10 cellular contexts compared by ENCODE assay signal in the genomic region with DNA sequence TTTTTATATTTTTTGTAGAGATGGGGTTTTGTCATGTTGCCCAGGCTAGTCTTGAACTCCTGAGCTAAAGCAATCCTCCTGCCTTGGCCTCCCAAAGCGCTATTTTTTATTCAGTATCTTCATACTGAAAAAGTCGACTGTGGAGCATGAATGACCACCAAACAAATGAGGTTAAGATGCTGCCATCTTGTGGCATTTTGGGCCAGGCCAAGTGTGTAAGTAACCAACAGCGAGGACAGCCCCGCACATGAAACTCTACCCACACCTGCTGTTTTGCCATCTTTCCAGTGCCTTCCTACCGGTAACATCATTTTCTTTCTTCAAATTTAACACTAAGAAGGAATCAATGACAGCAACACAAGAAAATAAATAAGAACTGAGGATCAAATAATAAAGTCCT. TPM values are rescaled to one million over a fixed set of nuclear protein-coding genes. Genes with fewer than 3 reads are reported as not detected.
DNase-seq lines count a peak whose midpoint lies in the region; ATAC-seq and TF ChIP-seq lines count a peak whose summit lies in the region.
"Had no signal": no experiment of that assay in that cellular context is flagged by ENCODE, and none has a peak within 500 bp of the region (broad histone marks: within the 10 kb centered on the region; RNA-seq: fewer than 3 reads in every experiment).

No MANE protein-coding gene starts in this region.

- CTCF ChIA-PET in activated CD4-positive, alpha-beta T cell treated with anti-CD3 and anti-CD28 coated beads, Interleukin-2, amount 10 ng/mL, durations not matched to agents 7 days and 5 days (lab: Charles Lee) = no interaction called here

- POLR2A ChIA-PET in activated CD4-positive, alpha-beta T cell treated with anti-CD3 and anti-CD28 coated beads, Interleukin-2, amount 10 ng/mL, durations not matched to agents 7 days and 5 days (lab: Charles Lee) = no interaction called here

- H3K4me1 ChIP-seq in suprapubic skin (no peaks in the 10 kb centered on the region), testis (no peaks in the 10 kb centered on the region)

- no peaks in the 10 kb centered on the region for H3K27me3 Mint-ChIP-seq in activated CD4-positive, alpha-beta T cell treated with anti-CD3 and anti-CD28 coated beads, Interleukin-2, amount 10 ng/mL, durations not matched to agents 7 days and 5 days

- H3K9me3 ChIP-seq in suprapubic skin = no peaks in the 10 kb centered on the region
- no peaks in the 10 kb centered on the region for H3K9me3 ChIP-seq in testis

- in situ Hi-C loops in G401 (cut with HindIII; ENCODE audit: low sequenced_read_pairs) = no loop called here

- intact Hi-C loops in testis (cut with DNase I; ENCODE audit: low total_unique reads) = no loop called here

- 83% methylated on average over 5 of the region's 5 CpGs for WGBS in suprapubic skin
- 70 to 93% methylated on average over 5 of the region's 5 CpGs for WGBS in testis, 2 donors

- ATAC-seq in left lobe of liver = peak; percentile 53
- ATAC-seq in GM21390 (IDR thresholded peaks at IDR 0.05; ENCODE audit: unreplicated experiment) = no peak

- no peak overlapping the region for H3K27ac Mint-ChIP-seq in activated CD4-positive, alpha-beta T cell treated with anti-CD3 and anti-CD28 coated beads, Interleukin-2, amount 10 ng/mL, durations not matched to agents 7 days and 5 days

- H3K9me3 Mint-ChIP-seq in activated CD4-positive, alpha-beta T cell treated with anti-CD3 and anti-CD28 coated beads, Interleukin-2, amount 10 ng/mL, durations not matched to agents 7 days and 5 days = peaks cover 3% of the 10 kb centered on the region

- no peak for TF ChIP-seq POLR2A in suprapubic skin (IDR thresholded peaks at IDR 0.05)
- TF ChIP-seq POLR2A in testis (IDR thresholded peaks at IDR 0.05) = no peak

- H3K4me3 Mint-ChIP-seq in activated CD4-positive, alpha-beta T cell treated with anti-CD3 and anti-CD28 coated beads, Interleukin-2, amount 10 ng/mL, durations not matched to agents 7 days and 5 days = no peak overlapping the region

- no peaks in the 10 kb centered on the region for H3K4me1 Mint-ChIP-seq in activated CD4-positive, alpha-beta T cell treated with anti-CD3 and anti-CD28 coated beads, Interleukin-2, amount 10 ng/mL, durations not matched to agents 7 days and 5 days

- H3K36me3 Mint-ChIP-seq in activated CD4-positive, alpha-beta T cell treated with anti-CD3 and anti-CD28 coated beads, Interleukin-2, amount 10 ng/mL, durations not matched to agents 7 days and 5 days (ENCODE audit: low read depth) = no peaks in the 10 kb centered on the region

- DNase-seq in G401 (ENCODE audit: low spot score) (peak; percentile 64), SW480 (ENCODE audit: low spot score) (peak; percentile 9), left lobe of liver (ENCODE audit: low spot score) (no peak), suprapubic skin (ENCODE audit: low spot score in 2 of 2) (no peak), testis (no peak)
- no peak for DNase-seq in activated CD4-positive, alpha-beta T cell treated with anti-CD3 and anti-CD28 coated beads, Interleukin-2, amount 10 ng/mL, durations not matched to agents 7 days and 5 days
- DNase-seq: activated T-cell treated with anti-CD3 and anti-CD28 coated beads for 4 hours; stimulated activated CD4-positive, alpha-beta T cell treated with anti-CD3 and anti-CD28 coated beads, Interleukin-15, amount 100 ng/mL, for 24 hours had no signal

- H3K4me3 ChIP-seq in suprapubic skin = no peak overlapping the region
- no peak overlapping the region for H3K4me3 ChIP-seq in testis

- H3K27me3 ChIP-seq in suprapubic skin = no peaks in the 10 kb centered on the region
- no peaks in the 10 kb centered on the region for H3K27me3 ChIP-seq in testis

- TF ChIP-seq EP300 in suprapubic skin (IDR thresholded peaks at IDR 0.05) = no peak

- H3K27ac ChIP-seq in suprapubic skin (no peak overlapping the region), testis (no peak overlapping the region)

- no peaks in the 10 kb centered on the region for H3K36me3 ChIP-seq in suprapubic skin
- H3K36me3 ChIP-seq in testis (ENCODE audit: low read depth, missing control alignments) = no peaks in the 10 kb centered on the region

- TF ChIP-seq CTCF in LNCAP (IDR thresholded peaks at IDR 0.05) (peak; percentile 52), suprapubic skin (IDR thresholded peaks at IDR 0.05) (no peak), testis (IDR thresholded peaks at IDR 0.05) (no peak)

RNA-seq across cellular contexts. Expression of a gene that starts 32.2 kb away (rescaled TPM):
- 0.47 TPM in 1 of 2 replicates, not detected in the other for total RNA-seq in G401 (2014; rRNA removed; shearing (Covaris generic))
- total RNA-seq in left lobe of liver = 13.1 TPM
- under 1 TPM in 3 of 4 donors, not detected in 1; 0.55 to 0.76 (median 0.59) TPM for total RNA-seq in suprapubic skin
- total RNA-seq in testis = 10 to 100 TPM; 16.0 to 21.1 TPM
- polyA plus RNA-seq in testis (ENCODE audit: insufficient read depth, low read depth, low replicate concordance) = 14.5 TPM
- under 1 TPM in 1 of 2 experiments, not detected in 1; 0.20 TPM for total RNA-seq in activated CD4-positive, alpha-beta T cell treated with anti-CD3 and anti-CD28 coated beads, Interleukin-2, amount 10 ng/mL, durations not matched to agents 7 days and 5 days

Comparison
In these comparisons a context has a peak if more than half of its experiments do, and no peak if none do; other contexts are left out.
1. DNase-seq: peak in G401 (single experiment) and SW480 (single experiment); none in left lobe of liver (single experiment), suprapubic skin (0 of 2), testis (single experiment) and activated CD4-positive, alpha-beta T cell treated with anti-CD3 and anti-CD28 coated beads, Interleukin-2, amount 10 ng/mL, durations not matched to agents 7 days and 5 days (single experiment).